ENCODE assay signal across 8 cellular contexts in the genomic region with DNA sequence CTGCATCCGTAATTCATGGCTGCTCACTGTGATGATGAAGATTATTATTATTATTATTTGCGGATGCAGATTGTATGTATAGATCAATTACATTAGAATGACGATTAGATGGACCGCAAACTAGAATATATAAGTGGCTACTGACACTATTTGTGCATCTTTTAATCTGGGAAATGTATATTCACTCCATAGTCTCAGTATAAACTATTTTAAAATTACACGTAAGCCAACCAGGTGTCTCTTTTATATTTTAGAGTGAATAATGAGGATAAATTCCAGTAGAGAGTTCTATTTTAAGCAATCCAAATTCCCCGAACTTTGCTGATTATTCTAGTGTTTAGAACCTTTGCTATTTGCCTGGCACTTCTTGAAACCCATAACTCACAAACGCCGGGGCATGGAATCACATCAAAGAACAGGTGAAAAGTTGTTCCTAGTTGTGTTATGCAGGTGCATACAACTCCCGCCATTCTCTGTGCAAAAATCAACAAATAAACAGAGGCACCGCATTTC. TPM values are rescaled to one million over a fixed set of nuclear protein-coding genes. Genes with fewer than 3 reads are reported as not detected.
A peak's percentile ranks its signal among the peaks of the same experiment; 100 is the strongest.
DNase-seq lines count a peak whose midpoint lies in the region; ATAC-seq and TF ChIP-seq lines count a peak whose summit lies in the region.

No MANE protein-coding gene starts in this region.

- no peak for TF ChIP-seq CTCF in AG10803 (conservative IDR thresholded peaks at IDR 0.05; ENCODE audit: low read length)

- H3K27me3 Mint-ChIP-seq in naive thymus-derived CD8-positive, alpha-beta T cell = peaks cover 8 to 31% (median 12%) of the 10 kb centered on the region in 5 donors

- POLR2A ChIA-PET in naive thymus-derived CD8-positive, alpha-beta T cell (lab: Charles Lee) = interaction anchor here (0.5 to 1.0 kb wide), 13 partner anchors 9 to 1194 kb away, joined by 3 to 6 read pairs (median 3); a partner anchor contains a TSS

- DNase-seq in AG10803 (ENCODE audit: low read depth) (no peak), caudate nucleus (lab: John Stamatoyannopoulos, UW) (no peak), G401 (ENCODE audit: low spot score) (no peak), D341Med (ENCODE audit: low spot score) (no peak)
- DNase-seq in Jurkat, Clone E6-1 (ENCODE audit: low read depth, low spot score) = no peak
- DNase-seq in naive thymus-derived CD8-positive, alpha-beta T cell = peak in 1 of 10 donors; percentile 10

- H3K36me3 Mint-ChIP-seq in naive thymus-derived CD8-positive, alpha-beta T cell = peaks cover 0 to 20% (median 8%) of the 10 kb centered on the region in 3 donors

- peaks cover 0 to 3% (median 0%) of the 10 kb centered on the region in 9 donors for H3K9me3 Mint-ChIP-seq in naive thymus-derived CD8-positive, alpha-beta T cell

- in situ Hi-C loops in G401 (cut with HindIII; ENCODE audit: low sequenced_read_pairs) = no loop called here

- H3K27ac ChIP-seq in caudate nucleus (ENCODE audit: low read depth, low read length) = peak overlapping the region; percentile 52

- H3K27ac Mint-ChIP-seq in naive thymus-derived CD8-positive, alpha-beta T cell = peak overlapping the region; percentile 97 to 100 (median 98)

- peaks cover 11 to 30% (median 24%) of the 10 kb centered on the region in 4 donors for H3K4me1 Mint-ChIP-seq in naive thymus-derived CD8-positive, alpha-beta T cell

- H3K4me3 Mint-ChIP-seq in naive thymus-derived CD8-positive, alpha-beta T cell = peak overlapping the region; percentile 93 to 97 (median 96)

- H3K4me3 ChIP-seq in AG10803 (ENCODE audit: low read length) = peak overlapping the region; percentile 57
- peak overlapping the region; percentile 83 for H3K4me3 ChIP-seq in Jurkat, Clone E6-1 (ENCODE audit: low read length)

- ATAC-seq in naive thymus-derived CD8-positive, alpha-beta T cell = no peak
- ATAC-seq in HG02938 (IDR thresholded peaks at IDR 0.05; ENCODE audit: unreplicated experiment) (no peak), HG03135 (IDR thresholded peaks at IDR 0.05; ENCODE audit: unreplicated experiment) (no peak)

RNA-seq across cellular contexts. Expression of a gene that starts 0.5 kb away (rescaled TPM):
- polyA plus RNA-seq in Jurkat, Clone E6-1 (2012; ENCODE audit: insufficient read depth, insufficient read length) = 22.0 TPM
- 10 to 100 TPM; 29.4 to 29.7 TPM for total RNA-seq in naive thymus-derived CD8-positive, alpha-beta T cell
- polyA plus RNA-seq in naive thymus-derived CD8-positive, alpha-beta T cell = 10 to 100 TPM; 27.8 to 34.3 (median 28.1) TPM
- total RNA-seq in G401 (2014; rRNA removed; shearing (Covaris generic)) = 8.5 and 18.9 TPM in 2 replicates

RNA-seq across cellular contexts. Expression of a gene that starts 38.4 kb away (rescaled TPM):
- 0.87 TPM for polyA plus RNA-seq in Jurkat, Clone E6-1 (2012; ENCODE audit: insufficient read depth, insufficient read length)
- total RNA-seq in naive thymus-derived CD8-positive, alpha-beta T cell = not detected
- not detected for polyA plus RNA-seq in naive thymus-derived CD8-positive, alpha-beta T cell
- 21.5 and 30.7 TPM in 2 replicates for total RNA-seq in G401 (2014; rRNA removed; shearing (Covaris generic))

Comparison
In these comparisons a context has a peak if more than half of its experiments do, and no peak if none do; other contexts are left out.
1. RNA of a gene that starts 38.4 kb away (total RNA-seq): 21.5 to 30.7 TPM in G401; not detected in naive thymus-derived CD8-positive, alpha-beta T cell; every median in the first group is over 10 times any median in the second.